8 cellular contexts compared by ENCODE assay signal in genomic region chr5:109695005-109695926, GRCh38. TPM values are rescaled to one million over a fixed set of nuclear protein-coding genes. Genes with fewer than 3 reads are reported as not detected.
DNase-seq lines count a peak whose midpoint lies in the region; ATAC-seq and TF ChIP-seq lines count a peak whose summit lies in the region.

No MANE protein-coding gene starts in this region.

- no peaks in the 10 kb centered on the region for H3K9me3 Mint-ChIP-seq in nephron

- no peaks in the 10 kb centered on the region for H3F3A ChIP-seq in SU-DHL-6 (ENCODE audit: insufficient read depth)

- H3K27me3 Mint-ChIP-seq in nephron (ENCODE audit: low read depth) = no peaks in the 10 kb centered on the region

- TF ChIP-seq CTCF in SU-DHL-6 (IDR thresholded peaks at IDR 0.05; ENCODE audit: insufficient read depth, low read length, poor library complexity, severe bottlenecking) = no peak
- TF ChIP-seq CTCF in nephron (IDR thresholded peaks at IDR 0.05; ENCODE audit: unreplicated experiment in 3 of 3) = no peak

- H3K27me3 ChIP-seq in SU-DHL-6 (ENCODE audit: low read length) = no peaks in the 10 kb centered on the region

- no peaks in the 10 kb centered on the region for H3K36me3 ChIP-seq in SU-DHL-6 (ENCODE audit: low read length)

- no peak overlapping the region for H3K4me3 ChIP-seq in SU-DHL-6 (ENCODE audit: insufficient read depth, low read length, poor library complexity, severe bottlenecking)

- no peaks in the 10 kb centered on the region for H3K9me3 ChIP-seq in SU-DHL-6 (ENCODE audit: insufficient read depth, low read length)

- H3K4me1 Mint-ChIP-seq in nephron = peaks cover 72% of the 10 kb centered on the region

- H2AFZ ChIP-seq in SU-DHL-6 (ENCODE audit: low read depth, low read length, severe bottlenecking) = no peak overlapping the region

- H3K4me3 Mint-ChIP-seq in nephron = peak overlapping the region in 1 of 3 experiments; percentile 28

- ATAC-seq in GM18861 (IDR thresholded peaks at IDR 0.05; ENCODE audit: unreplicated experiment) (peak; percentile 51), HG02623 (IDR thresholded peaks at IDR 0.05; ENCODE audit: unreplicated experiment) (peak; percentile 51)

- peak overlapping the region; percentile 2 to 26 (median 6) for H3K27ac Mint-ChIP-seq in nephron

- no peak overlapping the region for H3K27ac ChIP-seq in SU-DHL-6 (ENCODE audit: low read depth, low read length)

- H4K20me1 ChIP-seq in SU-DHL-6 (ENCODE audit: low read depth, low read length) = peaks cover 19% of the 10 kb centered on the region

- peaks cover 20% of the 10 kb centered on the region for H3K36me3 Mint-ChIP-seq in nephron (ENCODE audit: low read depth)

- peaks cover 81% of the 10 kb centered on the region for H3K79me2 ChIP-seq in SU-DHL-6 (ENCODE audit: insufficient read depth, low read length)

- no peak overlapping the region for H3K9ac ChIP-seq in SU-DHL-6 (ENCODE audit: low read length)

- H3K9me2 ChIP-seq in SU-DHL-6 (replicated peaks; ENCODE audit: insufficient read depth, low read length) = no peaks in the 10 kb centered on the region

- no peak for DNase-seq in NCI-H2227 treated with DMSO at 0.1 percent for 48 hours (lab: John Stamatoyannopoulos, UW)
- DNase-seq in A172 (ENCODE audit: low spot score) = no peak
- no peak for DNase-seq in RKO (ENCODE audit: low spot score)
- no peak for DNase-seq in NCI-H82 treated with DMSO at 0.1 percent for 48 hours (lab: John Stamatoyannopoulos, UW; ENCODE audit: unreplicated experiment)

- peak overlapping the region; percentile 36 for H3K4me2 ChIP-seq in SU-DHL-6 (ENCODE audit: low read depth, low read length, poor library complexity, severe bottlenecking)

RNA-seq across cellular contexts. Expression of gene MAN2A1, which starts 5.5 kb away (rescaled TPM):
- total RNA-seq in A172 (2014; rRNA removed; shearing (Covaris generic)) = 70.8 and 75.3 TPM in 2 replicates
